ENCODE assay signal across 17 cellular contexts in genomic region chr18:73669299-73669698, GRCh38.
A peak's percentile ranks its signal among the peaks of the same experiment; 100 is the strongest.
DNase-seq lines count a peak whose midpoint lies in the region; ATAC-seq and TF ChIP-seq lines count a peak whose summit lies in the region.
"Had no signal": no experiment of that assay in that cellular context is flagged by ENCODE, and none has a peak within 500 bp of the region (broad histone marks: within the 10 kb centered on the region; RNA-seq: fewer than 3 reads in every experiment).

No MANE protein-coding gene starts in this region.

- DNase-seq in AG10803 (ENCODE audit: low read depth) (peak; percentile 39), NCI-H82 (lab: John Stamatoyannopoulos, UW) (peak; percentile 69), cardiac fibroblast (ENCODE audit: low read depth in 2 of 2) (peak; percentile 59 to 68), midbrain (lab: John Stamatoyannopoulos, UW) (peak; percentile 2), GDM1 (lab: John Stamatoyannopoulos, UW) (no peak), HCEC 1CT (no peak), NCI-H187 treated with DMSO at 0.1 percent for 48 hours (lab: John Stamatoyannopoulos, UW) (no peak)
- DNase-seq: activated CD4-positive, alpha-beta T cell treated with anti-CD3 and anti-CD28 coated beads for 4 hours; left cardiac atrium; MM.1S; NCI-H2107; NK-92 treated with Interleukin-12 subunit alpha and Interleukin-12 subunit beta, amount 100 ng/mL, for 24 hours; SHP77; stimulated activated CD4-positive, alpha-beta T cell treated with anti-CD3 and anti-CD28 coated beads, Interleukin-2, amount 100 ng/mL, for 24 hours; T1000 had no signal

- no peak for TF ChIP-seq CTCF in AG10803 (conservative IDR thresholded peaks at IDR 0.05; ENCODE audit: low read length)
- no peak for TF ChIP-seq CTCF in cardiac fibroblast (IDR thresholded peaks at IDR 0.05; ENCODE audit: low read depth, low read length)

- H3K4me3 ChIP-seq in AG10803 (ENCODE audit: low read length) (no peak overlapping the region), cardiac fibroblast (replicated peaks in 1 of 2; ENCODE audit: low read depth in 2 of 2, low read length in 2 of 2) (no peak overlapping the region)

- ATAC-seq in HG03139 (IDR thresholded peaks at IDR 0.05; ENCODE audit: unreplicated experiment): no peak
- ATAC-seq: activated naive CD4-positive, alpha-beta T cell treated with anti-CD3 and anti-CD28 coated beads, Interleukin-2, amount 50 U/mL, for 72 hours had no signal

Comparison
In these comparisons a context has a peak if more than half of its experiments do, and no peak if none do; other contexts are left out.
1. DNase-seq: peak in AG10803 (single experiment), NCI-H82 (single experiment), cardiac fibroblast (2 of 2) and midbrain (single experiment); none in GDM1 (single experiment), HCEC 1CT (single experiment) and NCI-H187 treated with DMSO at 0.1 percent for 48 hours (single experiment).